11 cellular contexts compared by ENCODE assay signal in genomic region chr1:32759521-32759980, GRCh38. TPM values are rescaled to one million over a fixed set of nuclear protein-coding genes. Genes with fewer than 3 reads are reported as not detected.
DNase-seq lines count a peak whose midpoint lies in the region; ATAC-seq and TF ChIP-seq lines count a peak whose summit lies in the region.
"Had no signal": no experiment of that assay in that cellular context is flagged by ENCODE, and none has a peak within 500 bp of the region (broad histone marks: within the 10 kb centered on the region; RNA-seq: fewer than 3 reads in every experiment).

No MANE protein-coding gene starts in this region.

- RAD21 ChIA-PET in HCT116 (lab: Charles Lee; ENCODE audit: low non-redundant PET in 1 of 2, low total read pairs in 2 of 2, uncharacterized antibody in 2 of 2, unreplicated experiment in 2 of 2), result no interaction called here

- H3K4me1 ChIP-seq in HCT116 (ENCODE audit: control insufficient read depth in 1 of 2, insufficient read depth in 2 of 2, low read length in 2 of 2) (peaks cover 77 to 98% of the 10 kb centered on the region in 2 experiments), iPS-20b (ENCODE audit: insufficient read depth, low read length) (peaks cover 46% of the 10 kb centered on the region)

- H3K9me3 Mint-ChIP-seq in WTC11, result no peaks in the 10 kb centered on the region

- no peak for TF ChIP-seq CTCF in HCT116 (IDR thresholded peaks at IDR 0.05 in 2 of 3, conservative IDR thresholded peaks at IDR 0.05 in 1 of 3; ENCODE audit: borderline replicate concordance in 1 of 3, insufficient read depth in 1 of 3, low read depth in 2 of 3, low read length in 2 of 3)
- no peak for TF ChIP-seq CTCF in WTC11 (IDR thresholded peaks at IDR 0.05)

- no peak for TF ChIP-seq RAD21 in HCT116 (IDR thresholded peaks at IDR 0.05; ENCODE audit: low read depth)

- H3K27me3 ChIP-seq in HCT116 (ENCODE audit: insufficient read depth, low read length), result no peaks in the 10 kb centered on the region
- H3K27me3 ChIP-seq in iPS-20b (ENCODE audit: insufficient read depth, low read length), result no peaks in the 10 kb centered on the region

- H3K27ac Mint-ChIP-seq in WTC11, result peak overlapping the region; percentile 100

- H4K20me1 ChIP-seq in HCT116 (ENCODE audit: insufficient read depth), result no peaks in the 10 kb centered on the region

- peaks cover 81% of the 10 kb centered on the region for H3K4me1 Mint-ChIP-seq in WTC11

- H3K27ac ChIP-seq in HCT116 (ENCODE audit: low read depth, low read length) (peak overlapping the region; percentile 98), iPS-20b (ENCODE audit: low read length) (peak overlapping the region; percentile 98)
- H3K27ac ChIP-seq: SK-N-MC had no signal

- DNase-seq in HCT116 (ENCODE audit: low read depth, low spot score), result no peak
- peak; percentile 44 for DNase-seq in WTC11 (ENCODE audit: low spot score)
- peak; percentile 73 for DNase-seq in renal cortical epithelial cell (ENCODE audit: low read depth)
- no peak for DNase-seq in NCI-H1048 (lab: John Stamatoyannopoulos, UW)
- no peak for DNase-seq in erythroblast (lab: John Stamatoyannopoulos, UW)
- DNase-seq in sciatic nerve (ENCODE audit: low spot score), result no peak
- no peak for DNase-seq in NCI-H1930 (lab: John Stamatoyannopoulos, UW)
- DNase-seq: NCI-H2029, nucleus accumbens had no signal

- ATAC-seq in HCT116, result peak; percentile 42
- peak; percentile 4; the same call in 1 of the 2 replicates for ATAC-seq in WTC11
- no peak for ATAC-seq in sciatic nerve

- H3K9me2 ChIP-seq in HCT116 (ENCODE audit: insufficient read depth), result no peaks in the 10 kb centered on the region

- peak overlapping the region; percentile 62 for H3K4me3 Mint-ChIP-seq in WTC11

- H3K36me3 ChIP-seq in HCT116 (ENCODE audit: control insufficient read depth in 1 of 2, insufficient read depth in 2 of 2, low read length in 2 of 2) (no peaks in the 10 kb centered on the region; a peak in 1 of 4 replicates), iPS-20b (ENCODE audit: insufficient read depth, low read depth, low read length) (peaks cover 11% of the 10 kb centered on the region; the same call in 1 of the 2 replicates)

- H2AFZ ChIP-seq in HCT116 (ENCODE audit: low read depth, low read length, poor library complexity, severe bottlenecking), result no peak overlapping the region

- H3K9ac ChIP-seq in HCT116 (ENCODE audit: low read length), result peak overlapping the region; percentile 76
- H3K9ac ChIP-seq in iPS-20b (ENCODE audit: low read depth, low read length), result peak overlapping the region; percentile 88

- intact Hi-C loops in HCT116 (cut with micrococcal nuclease) (no loop called here), sciatic nerve (cut with DNase I) (no loop called here)

- TF ChIP-seq POLR2A in HCT116 (IDR thresholded peaks at IDR 0.05; ENCODE audit: borderline replicate concordance, extremely low read depth, insufficient read depth, insufficient read length) (no peak), erythroblast (IDR thresholded peaks at IDR 0.05; ENCODE audit: low read length) (no peak)

- peak overlapping the region; percentile 90 for H3K4me2 ChIP-seq in HCT116 (ENCODE audit: low read length)

- H3K9me3 ChIP-seq in HCT116 (ENCODE audit: control insufficient read depth in 1 of 2, insufficient read depth in 1 of 2, low read depth in 1 of 2, low read length in 2 of 2), result no peaks in the 10 kb centered on the region
- H3K9me3 ChIP-seq in iPS-20b (ENCODE audit: insufficient read depth, low read depth, low read length), result no peaks in the 10 kb centered on the region

- TSS peak; percentile 92 for BruUV-seq in HCT116 (replicated peaks; lab: Mats Ljungman, UMichigan)

- POLR2A ChIA-PET in HCT116 (lab: Charles Lee) (interaction anchor here (0.6 to 1.4 kb wide), 3 partner anchors 34 to 239 kb away, joined by 4 read pairs; no protein-coding TSS in a partner anchor), WTC11 (lab: Charles Lee) (interaction anchor here (1.7 to 3.9 kb wide), 2 partner anchors 13 to 47 kb away, joined by 4 to 16 read pairs; no protein-coding TSS in a partner anchor)

- CTCF ChIA-PET in HCT116 (lab: Charles Lee) (interaction anchor here (0.9 kb wide), 1 partner anchor 47 kb away, joined by 4 read pairs; no protein-coding TSS in a partner anchor), WTC11 (lab: Charles Lee) (interaction anchor here (1.4 to 7.1 kb wide), 4 partner anchors 10 to 47 kb away, joined by 5 to 89 read pairs (median 32); no protein-coding TSS in a partner anchor)

- H3K4me3 ChIP-seq in HCT116 (replicated peaks in 1 of 2; ENCODE audit: low read depth in 1 of 2, low read length in 2 of 2), result peak overlapping the region; percentile 26 to 55
- H3K4me3 ChIP-seq in iPS-20b (ENCODE audit: low read length), result peak overlapping the region; percentile 64
- H3K4me3 ChIP-seq: SK-N-MC had no signal

- peaks cover 9% of the 10 kb centered on the region; the same call in 1 of the 2 replicates for H3K36me3 Mint-ChIP-seq in WTC11

- no peaks in the 10 kb centered on the region for H3K27me3 Mint-ChIP-seq in WTC11 (ENCODE audit: low read depth)

- peaks cover 71% of the 10 kb centered on the region for H3K79me2 ChIP-seq in HCT116 (ENCODE audit: insufficient read depth, low read length)

TF ChIP-seq in HCT116, 20 proteins besides CTCF, POLR2A, EP300 and RAD21:
- no peak for TF ChIP-seq SIN3A (IDR thresholded peaks at IDR 0.05; ENCODE audit: low read depth)
- TF ChIP-seq POLR2AphosphoS5 (IDR thresholded peaks at IDR 0.05; ENCODE audit: low read depth, low read length), result peak; percentile 40; the same call in 1 of the 2 replicates

TF ChIP-seq in WTC11, 78 proteins besides CTCF, POLR2A, EP300 and RAD21 (continues in another document):
- TF ChIP-seq MAX (CRISPR knock-in tag; IDR thresholded peaks at IDR 0.05), result no peak
- 0 out of 2 replicates have a peak, but pooled peaks have one; percentile 69 for TF ChIP-seq ZNF281 (CRISPR knock-in tag; IDR thresholded peaks at IDR 0.05)
- no peak for TF ChIP-seq ERG (CRISPR knock-in tag; IDR thresholded peaks at IDR 0.05)
- TF ChIP-seq SMAD3 (CRISPR knock-in tag; IDR thresholded peaks at IDR 0.05; ENCODE audit: borderline replicate concordance), result 0 out of 2 replicates have a peak, but pooled peaks have one; percentile 11
- TF ChIP-seq ZSCAN18 (CRISPR knock-in tag; IDR thresholded peaks at IDR 0.05), result no peak

RNA-seq across cellular contexts. Expression of gene SYNC, which starts 57.0 kb away (rescaled TPM):
- 1.3 TPM for total RNA-seq in HCT116 (2021; ENCODE audit: unreplicated experiment)
- polyA plus RNA-seq in HCT116 (2012), result 0.87 and 1.5 TPM in 2 replicates
- 0.09 to 0.21 TPM (median 0.11 TPM) in 3 replicates for total RNA-seq in WTC11 (2021)
- total RNA-seq in renal cortical epithelial cell, result 53.7 and 68.7 TPM in 2 replicates
- total RNA-seq in sciatic nerve, result 9.1 TPM

RNA-seq across cellular contexts. Expression of gene YARS1, which starts 57.6 kb away (rescaled TPM):
- total RNA-seq in HCT116 (2021; ENCODE audit: unreplicated experiment) (244 TPM), WTC11 (2021) (142 to 197 TPM (median 154 TPM) in 3 replicates), renal cortical epithelial cell (94.7 and 105 TPM in 2 replicates), sciatic nerve (46.8 TPM)
- polyA plus RNA-seq in HCT116 (2012), result 180 and 210 TPM in 2 replicates

RNA-seq across cellular contexts. Expression of gene S100PBP, which starts 57.9 kb away (rescaled TPM):
- total RNA-seq in HCT116 (2021; ENCODE audit: unreplicated experiment) (38.2 TPM), WTC11 (2021) (62.9 to 73.2 TPM (median 70.2 TPM) in 3 replicates), renal cortical epithelial cell (44.8 and 62.9 TPM in 2 replicates), sciatic nerve (59.8 TPM)
- 8.9 and 15.8 TPM in 2 replicates for polyA plus RNA-seq in HCT116 (2012)

Comparison
In these comparisons a context has a peak if more than half of its experiments do, and no peak if none do; other contexts are left out.
1. DNase-seq: peak in WTC11 (single experiment) and renal cortical epithelial cell (single experiment); none in HCT116 (single experiment), NCI-H1048 (single experiment), erythroblast (0 of 2), sciatic nerve (single experiment) and NCI-H1930 (0 of 2).